Comparison of ENCODE assay signal across 19 cellular contexts in genomic region chr3:149703474-149703873, GRCh38. TPM values are rescaled to one million over a fixed set of nuclear protein-coding genes. Genes with fewer than 3 reads are reported as not detected.
DNase-seq lines count a peak whose midpoint lies in the region; ATAC-seq and TF ChIP-seq lines count a peak whose summit lies in the region.
"Had no signal": no experiment of that assay in that cellular context is flagged by ENCODE, and none has a peak within 500 bp of the region (broad histone marks: within the 10 kb centered on the region; RNA-seq: fewer than 3 reads in every experiment).

No MANE protein-coding gene starts in this region.

- 75 to 81% (median 80%) methylated on average over 2 of the region's 2 CpGs for WGBS in psoas muscle, 3 donors

- CTCF ChIA-PET in activated CD4-positive, alpha-beta T cell treated with anti-CD3 and anti-CD28 coated beads for 36 hours (lab: Charles Lee), result interaction anchor here (1.8 kb wide), 1 partner anchor 14 kb away, joined by 6 read pairs; no protein-coding TSS in a partner anchor

- H3K9me3 Mint-ChIP-seq in activated CD4-positive, alpha-beta T cell treated with anti-CD3 and anti-CD28 coated beads for 36 hours (ENCODE audit: low read depth), result peaks cover 10% of the 10 kb centered on the region
- peaks cover 6% of the 10 kb centered on the region for H3K9me3 Mint-ChIP-seq in activated naive CD8-positive, alpha-beta T cell treated with anti-CD3 and anti-CD28 coated beads for 36 hours

- H3K36me3 Mint-ChIP-seq in activated CD4-positive, alpha-beta T cell treated with anti-CD3 and anti-CD28 coated beads for 36 hours (ENCODE audit: low read depth), result peaks cover 2% of the 10 kb centered on the region
- peaks cover 1% of the 10 kb centered on the region for H3K36me3 Mint-ChIP-seq in activated naive CD8-positive, alpha-beta T cell treated with anti-CD3 and anti-CD28 coated beads for 36 hours
- H3K36me3 Mint-ChIP-seq: stimulated activated effector memory CD8-positive, alpha-beta T cell treated with anti-CD3 and anti-CD28 coated beads, Interleukin-12 subunit alpha, Interleukin-12 subunit beta, amount 100 ng/mL, for 72 hours had no signal

- H3K4me3 ChIP-seq in AG10803 (ENCODE audit: low read length) (no peak overlapping the region), fibroblast of the aortic adventitia (ENCODE audit: low read depth, low read length) (no peak overlapping the region), psoas muscle (no peak overlapping the region), MG63 (no peak overlapping the region)
- H3K4me3 ChIP-seq: body of pancreas, HAP-1 had no signal

- H3K9me3 ChIP-seq in psoas muscle (peaks cover 2% of the 10 kb centered on the region), MG63 (peaks cover 6% of the 10 kb centered on the region)

- DNase-seq in AG10803 (ENCODE audit: low read depth), result peak; percentile 94
- DNase-seq in LHCN-M2 (ENCODE audit: low read depth), result peak; percentile 51
- DNase-seq in fibroblast of the aortic adventitia (ENCODE audit: low read depth), result peak; percentile 73
- DNase-seq in psoas muscle, result peak; percentile 63 to 80
- no peak for DNase-seq in MG63
- DNase-seq in C1 segment of cervical spinal cord (lab: John Stamatoyannopoulos, UW), result no peak
- no peak for DNase-seq in activated CD4-positive, alpha-beta T cell treated with anti-CD3 and anti-CD28 coated beads for 36 hours
- DNase-seq in activated naive CD8-positive, alpha-beta T cell treated with anti-CD3 and anti-CD28 coated beads for 36 hours, result no peak
- DNase-seq: activated gamma-delta T cell; effector memory CD8-positive, alpha-beta T cell; left cardiac atrium; naive thymus-derived CD4-positive, alpha-beta T cell; NCI-H146; retina; stimulated activated CD4-positive, alpha-beta T cell treated with anti-CD3 and anti-CD28 coated beads, Interleukin-4, amount 100 ng/mL, for 4 hours had no signal

- no peak overlapping the region for H3K27ac ChIP-seq in psoas muscle
- H3K27ac ChIP-seq: body of pancreas, VCaP had no signal

- H3K36me3 ChIP-seq in psoas muscle (ENCODE audit: insufficient read depth in 1 of 2, low read depth in 1 of 2) (no peaks in the 10 kb centered on the region), MG63 (peaks cover 4% of the 10 kb centered on the region; the same call in 1 of the 2 replicates)
- H3K36me3 ChIP-seq: HAP-1 had no signal

- TF ChIP-seq CTCF in AG10803 (conservative IDR thresholded peaks at IDR 0.05; ENCODE audit: low read length) (no peak), fibroblast of the aortic adventitia (IDR thresholded peaks at IDR 0.05; ENCODE audit: insufficient read depth, low read length) (no peak), psoas muscle (IDR thresholded peaks at IDR 0.05) (no peak)

- ATAC-seq in psoas muscle, result peak in 2 of 4 donors; percentile 46 to 61
- no peak for ATAC-seq in activated CD4-positive, alpha-beta T cell treated with anti-CD3 and anti-CD28 coated beads for 36 hours
- ATAC-seq: effector memory CD8-positive, alpha-beta T cell; naive thymus-derived CD4-positive, alpha-beta T cell had no signal

- no peaks in the 10 kb centered on the region for H3K4me1 ChIP-seq in psoas muscle
- H3K4me1 ChIP-seq: body of pancreas had no signal

- H3K4me3 Mint-ChIP-seq in activated CD4-positive, alpha-beta T cell treated with anti-CD3 and anti-CD28 coated beads for 36 hours, result no peak overlapping the region
- H3K4me3 Mint-ChIP-seq in activated naive CD8-positive, alpha-beta T cell treated with anti-CD3 and anti-CD28 coated beads for 36 hours, result no peak overlapping the region
- H3K4me3 Mint-ChIP-seq: effector memory CD8-positive, alpha-beta T cell; naive thymus-derived CD4-positive, alpha-beta T cell had no signal

- H3K27me3 ChIP-seq in psoas muscle (ENCODE audit: insufficient read depth in 3 of 3, low read length in 2 of 3), result no peaks in the 10 kb centered on the region
- no peaks in the 10 kb centered on the region for H3K27me3 ChIP-seq in MG63
- H3K27me3 ChIP-seq: body of pancreas had no signal

- POLR2A ChIA-PET in activated CD4-positive, alpha-beta T cell treated with anti-CD3 and anti-CD28 coated beads for 36 hours (lab: Charles Lee), result no interaction called here

- H3K27ac Mint-ChIP-seq in activated CD4-positive, alpha-beta T cell treated with anti-CD3 and anti-CD28 coated beads for 36 hours, result no peak overlapping the region
- H3K27ac Mint-ChIP-seq in activated naive CD8-positive, alpha-beta T cell treated with anti-CD3 and anti-CD28 coated beads for 36 hours, result no peak overlapping the region

- intact Hi-C loops in psoas muscle (cut with DNase I), result loop anchor here in 1 of 2 donors (5.0 kb wide), 1 partner anchor 36 kb away; no protein-coding TSS in a partner anchor
- intact Hi-C loops in activated CD4-positive, alpha-beta T cell treated with anti-CD3 and anti-CD28 coated beads for 36 hours (cut with DNase I, micrococcal nuclease), result loop anchor here (1.0 to 5.0 kb wide), 4 partner anchors 23 to 839 kb away; no protein-coding TSS in a partner anchor

- no peaks in the 10 kb centered on the region for H3K27me3 Mint-ChIP-seq in activated CD4-positive, alpha-beta T cell treated with anti-CD3 and anti-CD28 coated beads for 36 hours
- no peaks in the 10 kb centered on the region for H3K27me3 Mint-ChIP-seq in activated naive CD8-positive, alpha-beta T cell treated with anti-CD3 and anti-CD28 coated beads for 36 hours
- H3K27me3 Mint-ChIP-seq: effector memory CD8-positive, alpha-beta T cell had no signal

- peaks cover 23% of the 10 kb centered on the region for H3K4me1 Mint-ChIP-seq in activated CD4-positive, alpha-beta T cell treated with anti-CD3 and anti-CD28 coated beads for 36 hours
- no peaks in the 10 kb centered on the region for H3K4me1 Mint-ChIP-seq in activated naive CD8-positive, alpha-beta T cell treated with anti-CD3 and anti-CD28 coated beads for 36 hours

RNA-seq across cellular contexts. Expression of gene WWTR1, which starts 45.6 kb away (rescaled TPM):
- total RNA-seq in LHCN-M2 (2014; rRNA removed), result 59.1 and 73.5 TPM in 2 replicates
- polyA plus RNA-seq in LHCN-M2 (2012), result 33.7 TPM
- 54.7 and 205 TPM in 2 replicates for total RNA-seq in fibroblast of the aortic adventitia (ENCODE audit: low replicate concordance)
- 10 to 100 TPM; 13.3 to 52.9 (median 30.1) TPM for total RNA-seq in psoas muscle
- 10 to 100 TPM in 1 of 3 donors, 1 to 10 TPM in 2; 6.7 to 53.5 (median 6.7) TPM for polyA plus RNA-seq in psoas muscle
- total RNA-seq in MG63 (2014; rRNA removed; shearing (Covaris generic); ENCODE audit: low replicate concordance), result 51.3 and 93.0 TPM in 2 replicates
- under 1 TPM; 0.46 to 0.54 TPM for total RNA-seq in activated CD4-positive, alpha-beta T cell treated with anti-CD3 and anti-CD28 coated beads for 36 hours
- under 1 TPM; 0.16 to 0.33 TPM for total RNA-seq in activated naive CD8-positive, alpha-beta T cell treated with anti-CD3 and anti-CD28 coated beads for 36 hours

RNA-seq across cellular contexts. Expression of gene COMMD2, which starts 48.8 kb away (rescaled TPM):
- total RNA-seq in LHCN-M2 (2014; rRNA removed), result 24.6 and 38.8 TPM in 2 replicates
- polyA plus RNA-seq in LHCN-M2 (2012), result 15.1 TPM
- 20.3 and 42.7 TPM in 2 replicates for total RNA-seq in fibroblast of the aortic adventitia (ENCODE audit: low replicate concordance)
- total RNA-seq in psoas muscle, result 10 to 100 TPM; 11.6 to 22.8 (median 15.1) TPM
- 10 to 100 TPM in 2 of 3 donors, 1 to 10 TPM in 1; 7.7 to 19.1 (median 11.1) TPM for polyA plus RNA-seq in psoas muscle
- 53.3 and 86.3 TPM in 2 replicates for total RNA-seq in MG63 (2014; rRNA removed; shearing (Covaris generic); ENCODE audit: low replicate concordance)
- total RNA-seq in activated CD4-positive, alpha-beta T cell treated with anti-CD3 and anti-CD28 coated beads for 36 hours, result 10 to 100 TPM; 29.4 to 29.5 TPM
- total RNA-seq in activated naive CD8-positive, alpha-beta T cell treated with anti-CD3 and anti-CD28 coated beads for 36 hours, result 10 to 100 TPM; 39.5 to 40.9 TPM

Comparison
In these comparisons a context has a peak if more than half of its experiments do, and no peak if none do; other contexts are left out.
1. DNase-seq: peak in AG10803 (single experiment), LHCN-M2 (single experiment), fibroblast of the aortic adventitia (single experiment) and psoas muscle (2 of 2); none in MG63 (single experiment), C1 segment of cervical spinal cord (0 of 14), activated CD4-positive, alpha-beta T cell treated with anti-CD3 and anti-CD28 coated beads for 36 hours (single experiment) and activated naive CD8-positive, alpha-beta T cell treated with anti-CD3 and anti-CD28 coated beads for 36 hours (single experiment).
2. RNA of gene WWTR1, which starts 45.6 kb away (total RNA-seq): 54.7 to 205 TPM in fibroblast of the aortic adventitia, 59.1 to 73.5 TPM in LHCN-M2, 51.3 to 93.0 TPM in MG63 and 13.3 to 52.9 TPM in psoas muscle; 0.46 to 0.54 TPM in activated CD4-positive, alpha-beta T cell treated with anti-CD3 and anti-CD28 coated beads for 36 hours and 0.16 to 0.33 TPM in activated naive CD8-positive, alpha-beta T cell treated with anti-CD3 and anti-CD28 coated beads for 36 hours; every median in the first group is over 4 times any median in the second.